In the genomic region with DNA sequence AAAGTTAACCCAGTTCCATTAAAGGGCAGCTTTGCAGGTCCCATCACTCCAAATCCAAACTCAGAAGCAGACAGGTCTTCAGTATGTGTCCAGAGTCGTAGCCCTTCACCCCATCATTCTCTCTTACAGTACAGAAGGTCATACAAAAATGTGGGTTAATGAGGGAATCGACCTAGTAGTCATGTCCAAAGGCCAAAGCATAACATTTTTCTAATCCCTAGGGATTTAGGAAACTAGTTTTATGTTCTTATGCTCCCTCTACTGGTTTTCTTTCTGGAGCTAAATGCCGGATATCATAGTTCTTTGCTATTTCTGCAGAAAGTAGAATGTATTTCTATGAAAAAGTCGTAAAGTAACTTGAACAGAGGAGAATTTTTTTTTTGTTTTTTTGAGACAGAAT, we compare ENCODE assay signal across 10 cellular contexts.
DNase-seq lines count a peak whose midpoint lies in the region; FAIRE-seq and TF ChIP-seq lines count a peak whose summit lies in the region.
"Had no signal": no experiment of that assay in that cellular context is flagged by ENCODE, and none has a peak within 500 bp of the region (broad histone marks: within the 10 kb centered on the region; RNA-seq: fewer than 3 reads in every experiment).

No MANE protein-coding gene starts in this region.

- H3K27me3 ChIP-seq in keratinocyte (ENCODE audit: control insufficient read depth, extremely low read depth, insufficient read depth, low read length), result no peaks in the 10 kb centered on the region

- no peaks in the 10 kb centered on the region for H3K4me1 Mint-ChIP-seq in activated T-cell treated with anti-CD3 and anti-CD28 coated beads, Interleukin-2, amount 50 U/mL, for 24 hours (ENCODE audit: low read depth)
- peaks cover 8% of the 10 kb centered on the region for H3K4me1 Mint-ChIP-seq in type B pancreatic cell (ENCODE audit: unreplicated experiment)
- peaks cover 4% of the 10 kb centered on the region for H3K4me1 Mint-ChIP-seq in activated naive CD4-positive, alpha-beta T cell treated with anti-CD3 and anti-CD28 coated beads, Interleukin-2, amount 10 ng/mL, durations not matched to agents 7 days and 5 days

- H3K9me3 ChIP-seq in keratinocyte (ENCODE audit: control insufficient read depth, low read depth, low read length), result no peaks in the 10 kb centered on the region

- DNase-seq in activated T-cell treated with anti-CD3 and anti-CD28 coated beads, Interleukin-2, amount 50 U/mL, for 24 hours, result no peak
- no peak for DNase-seq in activated T-cell treated with anti-CD3 and anti-CD28 coated beads, Interleukin-2, amount 50 U/mL, for 48 hours
- DNase-seq in brain pericyte (ENCODE audit: low read depth, low spot score), result peak; percentile 38
- DNase-seq in keratinocyte (ENCODE audit: low read depth, low spot score), result no peak
- no peak for DNase-seq in type B pancreatic cell (ENCODE audit: extremely low spot score, unreplicated experiment)
- DNase-seq in amygdala (lab: John Stamatoyannopoulos, UW), result no peak
- DNase-seq in cerebellar nuclear complex (lab: John Stamatoyannopoulos, UW), result no peak
- no peak for DNase-seq in activated naive CD4-positive, alpha-beta T cell treated with anti-CD3 and anti-CD28 coated beads, Interleukin-2, amount 10 ng/mL, durations not matched to agents 7 days and 5 days
- DNase-seq: activated CD8-positive, alpha-beta memory T cell treated with anti-CD3 and anti-CD28 coated beads, Interleukin-2, amount 50 U/mL, for 4 hours; COR-L47 had no signal

- peaks cover 16 to 49% of the 10 kb centered on the region in 2 experiments for H3K36me3 ChIP-seq in keratinocyte (ENCODE audit: control insufficient read depth in 2 of 2, extremely low read depth in 1 of 2, insufficient read depth in 2 of 2, low read length in 2 of 2)

- H3K79me2 ChIP-seq in keratinocyte (ENCODE audit: control insufficient read depth, insufficient read depth, low read length), result peaks cover 11% of the 10 kb centered on the region

- peaks cover 5% of the 10 kb centered on the region for H3K9me1 ChIP-seq in keratinocyte (ENCODE audit: control insufficient read depth, extremely low read depth, insufficient read depth, low read length)

- no peak overlapping the region for H2AFZ ChIP-seq in keratinocyte (ENCODE audit: control insufficient read depth, low read length)

- H3K4me1 ChIP-seq in keratinocyte (ENCODE audit: control insufficient read depth, extremely low read depth, insufficient read depth, low read length), result peaks cover 31% of the 10 kb centered on the region

- no peak overlapping the region for H3K4me3 ChIP-seq in keratinocyte (ENCODE audit: control insufficient read depth in 2 of 3, extremely low read depth in 1 of 3, insufficient read depth in 2 of 3, low read depth in 1 of 3, low read length in 3 of 3)

- peaks cover 21% of the 10 kb centered on the region for H3K36me3 Mint-ChIP-seq in activated T-cell treated with anti-CD3 and anti-CD28 coated beads, Interleukin-2, amount 50 U/mL, for 24 hours (ENCODE audit: low read depth)
- H3K36me3 Mint-ChIP-seq in type B pancreatic cell, result peaks cover 15% of the 10 kb centered on the region
- peaks cover 16% of the 10 kb centered on the region for H3K36me3 Mint-ChIP-seq in activated naive CD4-positive, alpha-beta T cell treated with anti-CD3 and anti-CD28 coated beads, Interleukin-2, amount 10 ng/mL, durations not matched to agents 7 days and 5 days

- FAIRE-seq in keratinocyte (lab: Jason Lieb, UNC), result peak; percentile 58

- H3K9me3 Mint-ChIP-seq in activated T-cell treated with anti-CD3 and anti-CD28 coated beads, Interleukin-2, amount 50 U/mL, for 24 hours, result no peaks in the 10 kb centered on the region
- no peaks in the 10 kb centered on the region for H3K9me3 Mint-ChIP-seq in type B pancreatic cell
- no peaks in the 10 kb centered on the region for H3K9me3 Mint-ChIP-seq in activated naive CD4-positive, alpha-beta T cell treated with anti-CD3 and anti-CD28 coated beads, Interleukin-2, amount 10 ng/mL, durations not matched to agents 7 days and 5 days

- H4K20me1 ChIP-seq in keratinocyte (ENCODE audit: control insufficient read depth, extremely low read depth, insufficient read depth, low read length), result no peaks in the 10 kb centered on the region

- H3K9ac ChIP-seq in keratinocyte (ENCODE audit: control insufficient read depth, extremely low read depth, insufficient read depth, low read length), result no peak overlapping the region

- peak overlapping the region; percentile 51 for H3K27ac Mint-ChIP-seq in activated T-cell treated with anti-CD3 and anti-CD28 coated beads, Interleukin-2, amount 50 U/mL, for 24 hours
- peak overlapping the region; percentile 45 for H3K27ac Mint-ChIP-seq in type B pancreatic cell
- no peak overlapping the region for H3K27ac Mint-ChIP-seq in activated naive CD4-positive, alpha-beta T cell treated with anti-CD3 and anti-CD28 coated beads, Interleukin-2, amount 10 ng/mL, durations not matched to agents 7 days and 5 days

- H3K4me3 Mint-ChIP-seq in activated T-cell treated with anti-CD3 and anti-CD28 coated beads, Interleukin-2, amount 50 U/mL, for 24 hours, result no peak overlapping the region
- no peak overlapping the region for H3K4me3 Mint-ChIP-seq in type B pancreatic cell
- H3K4me3 Mint-ChIP-seq in activated naive CD4-positive, alpha-beta T cell treated with anti-CD3 and anti-CD28 coated beads, Interleukin-2, amount 10 ng/mL, durations not matched to agents 7 days and 5 days, result no peak overlapping the region

- no peaks in the 10 kb centered on the region for H3K27me3 Mint-ChIP-seq in activated T-cell treated with anti-CD3 and anti-CD28 coated beads, Interleukin-2, amount 50 U/mL, for 24 hours
- no peaks in the 10 kb centered on the region for H3K27me3 Mint-ChIP-seq in type B pancreatic cell
- H3K27me3 Mint-ChIP-seq in activated naive CD4-positive, alpha-beta T cell treated with anti-CD3 and anti-CD28 coated beads, Interleukin-2, amount 10 ng/mL, durations not matched to agents 7 days and 5 days, result no peaks in the 10 kb centered on the region

- dilution Hi-C loops in keratinocyte (cut with MboI; ENCODE audit: extremely low pct_ligation_motif_present, low sequenced_read_pairs), result no loop called here

- no peak overlapping the region for H3K27ac ChIP-seq in keratinocyte (ENCODE audit: control insufficient read depth, insufficient read depth, low read length)

- no peak overlapping the region for H3K4me2 ChIP-seq in keratinocyte (ENCODE audit: control insufficient read depth, extremely low read depth, insufficient read depth, low read depth, low read length)

- CTCF ChIA-PET in activated naive CD4-positive, alpha-beta T cell treated with anti-CD3 and anti-CD28 coated beads, Interleukin-2, amount 10 ng/mL, durations not matched to agents 7 days and 5 days (lab: Charles Lee), result interaction anchor here (0.8 to 1.2 kb wide), 3 partner anchors 11 to 51 kb away, joined by 3 read pairs; no protein-coding TSS in a partner anchor

- TF ChIP-seq CTCF in keratinocyte (optimal IDR thresholded peaks at IDR 0.05 in 1 of 3, IDR thresholded peaks at IDR 0.05 in 1 of 3, conservative IDR thresholded peaks at IDR 0.05 in 1 of 3; ENCODE audit: extremely low read depth in 1 of 3, insufficient read depth in 2 of 3, low read length in 3 of 3), result no peak
- TF ChIP-seq CTCF in type B pancreatic cell (conservative IDR thresholded peaks at IDR 0.05), result peak; percentile 30
